In the genomic region with DNA sequence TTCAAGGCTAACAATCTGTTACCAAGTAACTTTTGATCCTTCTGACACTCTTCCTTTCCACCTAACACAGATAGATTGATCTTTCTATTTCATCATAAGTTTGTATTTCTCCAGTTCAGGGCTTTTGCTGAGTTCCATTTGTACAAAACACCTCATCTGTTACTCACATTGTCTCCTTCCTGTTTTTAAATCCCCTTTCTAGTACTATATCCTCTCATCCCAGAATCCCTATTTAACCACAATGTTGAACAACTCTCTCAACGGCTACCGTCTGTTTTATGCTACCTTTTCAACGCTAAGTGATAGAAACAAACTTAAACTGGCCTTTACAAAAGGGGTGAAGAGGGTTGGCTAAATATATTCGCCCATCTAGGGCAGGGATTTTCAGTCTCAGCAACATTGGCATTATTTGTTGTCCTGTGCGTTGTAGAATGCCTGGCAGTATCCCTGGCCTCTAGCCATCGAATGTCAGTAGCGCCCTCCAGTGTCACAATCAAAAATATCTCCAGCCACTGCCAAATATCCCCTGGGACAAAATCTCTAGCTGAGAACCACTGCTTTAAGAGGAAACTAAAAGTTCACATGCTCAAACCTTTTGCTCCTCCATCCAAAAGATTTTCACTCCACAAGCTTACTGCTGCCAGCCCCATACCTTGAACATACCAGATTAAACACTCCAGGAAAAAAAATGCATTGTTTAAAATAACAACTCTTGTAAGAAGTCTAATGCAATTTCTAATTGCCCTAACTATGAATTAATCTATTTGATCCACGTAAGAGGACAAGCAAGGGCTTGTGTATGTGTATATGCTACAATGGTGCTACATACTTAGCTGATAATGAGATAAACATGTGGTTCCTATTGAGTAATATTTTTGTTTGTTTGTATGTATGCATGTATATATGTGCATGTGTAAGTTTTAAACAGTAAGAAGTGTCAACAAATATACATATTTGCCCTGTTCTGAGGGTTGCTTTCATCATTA, we compare ENCODE assay signal across 9 cellular contexts.
DNase-seq lines count a peak whose midpoint lies in the region; ATAC-seq, FAIRE-seq and TF ChIP-seq lines count a peak whose summit lies in the region.
"Had no signal": no experiment of that assay in that cellular context is flagged by ENCODE, and none has a peak within 500 bp of the region (broad histone marks: within the 10 kb centered on the region; RNA-seq: fewer than 3 reads in every experiment).

No MANE protein-coding gene starts in this region.

- intact Hi-C loops in activated CD4-positive, alpha-beta T cell treated with anti-CD3 and anti-CD28 coated beads, Interleukin-2, amount 10 ng/mL, durations not matched to agents 24 days and 14 days (cut with micrococcal nuclease): no loop called here

- in situ Hi-C loops in G401 (cut with HindIII; ENCODE audit: low sequenced_read_pairs): no loop called here

- H3K4me1 Mint-ChIP-seq in neural crest cell: peaks cover 5% of the 10 kb centered on the region
- H3K4me1 Mint-ChIP-seq in activated CD4-positive, alpha-beta T cell treated with anti-CD3 and anti-CD28 coated beads, Interleukin-2, amount 10 ng/mL, durations not matched to agents 24 days and 14 days: no peaks in the 10 kb centered on the region

- FAIRE-seq in HTR-8/SVneo (lab: Jason Lieb, UNC): no peak

- H3K4me3 ChIP-seq in endocrine pancreas (ENCODE audit: control insufficient read depth, insufficient read depth, low read length): peak overlapping the region; percentile 56
- H3K4me3 ChIP-seq: thyroid gland had no signal

- peak; percentile 69 for ATAC-seq in HG02885 (IDR thresholded peaks at IDR 0.05; ENCODE audit: poor library complexity, unreplicated experiment)

- H3K36me3 ChIP-seq in endocrine pancreas (ENCODE audit: control insufficient read depth, insufficient read depth, low read length): no peaks in the 10 kb centered on the region
- H3K36me3 ChIP-seq: thyroid gland had no signal

- no peaks in the 10 kb centered on the region for H3K9me3 ChIP-seq in endocrine pancreas (ENCODE audit: control insufficient read depth, low read length)
- H3K9me3 ChIP-seq: thyroid gland had no signal

- H3K9me3 Mint-ChIP-seq in neural crest cell: no peaks in the 10 kb centered on the region
- peaks cover 6% of the 10 kb centered on the region for H3K9me3 Mint-ChIP-seq in activated CD4-positive, alpha-beta T cell treated with anti-CD3 and anti-CD28 coated beads, Interleukin-2, amount 10 ng/mL, durations not matched to agents 24 days and 14 days

- no peaks in the 10 kb centered on the region for H3K27me3 Mint-ChIP-seq in neural crest cell (ENCODE audit: low read depth)
- H3K27me3 Mint-ChIP-seq in activated CD4-positive, alpha-beta T cell treated with anti-CD3 and anti-CD28 coated beads, Interleukin-2, amount 10 ng/mL, durations not matched to agents 24 days and 14 days: no peaks in the 10 kb centered on the region

- DNase-seq in G401 (ENCODE audit: low spot score) (peak; percentile 21), NCI-H446 treated with DMSO at 0.1 percent for 48 hours (lab: John Stamatoyannopoulos, UW) (peak; percentile 63), neural crest cell (ENCODE audit: low read depth, low spot score) (peak; percentile 64), T-helper 1 cell (no peak), HTR-8/SVneo (ENCODE audit: insufficient read length, low spot score) (no peak)
- no peak for DNase-seq in activated CD4-positive, alpha-beta T cell treated with anti-CD3 and anti-CD28 coated beads, Interleukin-2, amount 10 ng/mL, durations not matched to agents 24 days and 14 days

- no peaks in the 10 kb centered on the region for H3K4me1 ChIP-seq in endocrine pancreas (ENCODE audit: control insufficient read depth, insufficient read depth, low read length)

- no peak overlapping the region for H3K9ac ChIP-seq in endocrine pancreas (ENCODE audit: control insufficient read depth, insufficient read depth, low read length)

- H3K36me3 Mint-ChIP-seq in neural crest cell (ENCODE audit: low read depth): no peaks in the 10 kb centered on the region
- no peaks in the 10 kb centered on the region for H3K36me3 Mint-ChIP-seq in activated CD4-positive, alpha-beta T cell treated with anti-CD3 and anti-CD28 coated beads, Interleukin-2, amount 10 ng/mL, durations not matched to agents 24 days and 14 days (ENCODE audit: low read depth)

- H3K4me3 Mint-ChIP-seq in neural crest cell: no peak overlapping the region
- H3K4me3 Mint-ChIP-seq in activated CD4-positive, alpha-beta T cell treated with anti-CD3 and anti-CD28 coated beads, Interleukin-2, amount 10 ng/mL, durations not matched to agents 24 days and 14 days: no peak overlapping the region

- TF ChIP-seq CTCF in neural crest cell (conservative IDR thresholded peaks at IDR 0.05): peak; percentile 67

- no peak overlapping the region for H3K27ac Mint-ChIP-seq in neural crest cell (ENCODE audit: unreplicated experiment)
- no peak overlapping the region for H3K27ac Mint-ChIP-seq in activated CD4-positive, alpha-beta T cell treated with anti-CD3 and anti-CD28 coated beads, Interleukin-2, amount 10 ng/mL, durations not matched to agents 24 days and 14 days

- H3K27me3 ChIP-seq in endocrine pancreas (ENCODE audit: control insufficient read depth, insufficient read depth, low read length): no peaks in the 10 kb centered on the region
- H3K27me3 ChIP-seq: thyroid gland had no signal

Comparison
In these comparisons a context has a peak if more than half of its experiments do, and no peak if none do; other contexts are left out.
1. DNase-seq: peak in G401 (single experiment), NCI-H446 treated with DMSO at 0.1 percent for 48 hours (single experiment) and neural crest cell (single experiment); none in activated CD4-positive, alpha-beta T cell treated with anti-CD3 and anti-CD28 coated beads, Interleukin-2, amount 10 ng/mL, durations not matched to agents 24 days and 14 days (single experiment), T-helper 1 cell (0 of 5) and HTR-8/SVneo (single experiment).